Comparison of ENCODE assay signal across 1 cellular context in genomic region chr2:43012966-43013365, GRCh38.
TF ChIP-seq lines count a peak whose summit lies in the region.

No MANE protein-coding gene starts in this region.

TF ChIP-seq in K562, 482 proteins besides CTCF, POLR2A, EP300 and RAD21 (continued from another document):
- TF ChIP-seq, protein P1, sequence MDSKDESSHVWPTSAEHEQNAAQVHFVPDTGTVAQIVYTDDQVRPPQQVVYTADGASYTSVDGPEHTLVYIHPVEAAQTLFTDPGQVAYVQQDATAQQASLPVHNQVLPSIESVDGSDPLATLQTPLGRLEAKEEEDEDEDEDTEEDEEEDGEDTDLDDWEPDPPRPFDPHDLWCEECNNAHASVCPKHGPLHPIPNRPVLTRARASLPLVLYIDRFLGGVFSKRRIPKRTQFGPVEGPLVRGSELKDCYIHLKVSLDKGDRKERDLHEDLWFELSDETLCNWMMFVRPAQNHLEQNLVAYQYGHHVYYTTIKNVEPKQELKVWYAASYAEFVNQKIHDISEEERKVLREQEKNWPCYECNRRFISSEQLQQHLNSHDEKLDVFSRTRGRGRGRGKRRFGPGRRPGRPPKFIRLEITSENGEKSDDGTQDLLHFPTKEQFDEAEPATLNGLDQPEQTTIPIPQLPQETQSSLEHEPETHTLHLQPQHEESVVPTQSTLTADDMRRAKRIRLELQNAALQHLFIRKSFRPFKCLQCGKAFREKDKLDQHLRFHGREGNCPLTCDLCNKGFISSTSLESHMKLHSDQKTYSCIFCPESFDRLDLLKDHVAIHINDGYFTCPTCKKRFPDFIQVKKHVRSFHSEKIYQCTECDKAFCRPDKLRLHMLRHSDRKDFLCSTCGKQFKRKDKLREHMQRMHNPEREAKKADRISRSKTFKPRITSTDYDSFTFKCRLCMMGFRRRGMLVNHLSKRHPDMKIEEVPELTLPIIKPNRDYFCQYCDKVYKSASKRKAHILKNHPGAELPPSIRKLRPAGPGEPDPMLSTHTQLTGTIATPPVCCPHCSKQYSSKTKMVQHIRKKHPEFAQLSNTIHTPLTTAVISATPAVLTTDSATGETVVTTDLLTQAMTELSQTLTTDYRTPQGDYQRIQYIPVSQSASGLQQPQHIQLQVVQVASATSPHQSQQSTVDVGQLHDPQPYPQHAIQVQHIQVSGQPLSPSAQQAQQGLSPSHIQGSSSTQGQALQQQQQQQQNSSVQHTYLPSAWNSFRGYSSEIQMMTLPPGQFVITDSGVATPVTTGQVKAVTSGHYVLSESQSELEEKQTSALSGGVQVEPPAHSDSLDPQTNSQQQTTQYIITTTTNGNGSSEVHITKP (IDR thresholded peaks at IDR 0.05; ENCODE audit: partially characterized antibody) = no peak
- TF ChIP-seq, protein P2, sequence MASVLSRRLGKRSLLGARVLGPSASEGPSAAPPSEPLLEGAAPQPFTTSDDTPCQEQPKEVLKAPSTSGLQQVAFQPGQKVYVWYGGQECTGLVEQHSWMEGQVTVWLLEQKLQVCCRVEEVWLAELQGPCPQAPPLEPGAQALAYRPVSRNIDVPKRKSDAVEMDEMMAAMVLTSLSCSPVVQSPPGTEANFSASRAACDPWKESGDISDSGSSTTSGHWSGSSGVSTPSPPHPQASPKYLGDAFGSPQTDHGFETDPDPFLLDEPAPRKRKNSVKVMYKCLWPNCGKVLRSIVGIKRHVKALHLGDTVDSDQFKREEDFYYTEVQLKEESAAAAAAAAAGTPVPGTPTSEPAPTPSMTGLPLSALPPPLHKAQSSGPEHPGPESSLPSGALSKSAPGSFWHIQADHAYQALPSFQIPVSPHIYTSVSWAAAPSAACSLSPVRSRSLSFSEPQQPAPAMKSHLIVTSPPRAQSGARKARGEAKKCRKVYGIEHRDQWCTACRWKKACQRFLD (CRISPR knock-in tag; IDR thresholded peaks at IDR 0.05) = no peak
TF ChIP-seq in K562: peak in this region for 1.
